Comparison of ENCODE assay signal across 9 cellular contexts in genomic region chr6:41732601-41733348, GRCh38. TPM values are rescaled to one million over a fixed set of nuclear protein-coding genes. Genes with fewer than 3 reads are reported as not detected.
DNase-seq lines count a peak whose midpoint lies in the region; ATAC-seq and TF ChIP-seq lines count a peak whose summit lies in the region.
"Had no signal": no experiment of that assay in that cellular context is flagged by ENCODE, and none has a peak within 500 bp of the region (broad histone marks: within the 10 kb centered on the region; RNA-seq: fewer than 3 reads in every experiment).

No MANE protein-coding gene starts in this region.

- H3K36me3 Mint-ChIP-seq in CD4-positive, alpha-beta memory T cell: peaks cover 0 to 6% of the 10 kb centered on the region in 2 donors
- no peaks in the 10 kb centered on the region for H3K36me3 Mint-ChIP-seq in activated T-helper 1 cell treated with anti-CD3 and anti-CD28 coated beads, Interleukin-12 subunit alpha, Interleukin-12 subunit beta, Interleukin-2, Interleukin-4 antibody, amounts not matched to agents 30 ng/mL and 10 ng/mL and 1 ng/mL, durations not matched to agents 14 hours and 24 hours and 36 hours (ENCODE audit: low read depth)

- H4K20me1 ChIP-seq in hepatocyte (ENCODE audit: insufficient read depth, poor library complexity, severe bottlenecking): no peaks in the 10 kb centered on the region

- no peaks in the 10 kb centered on the region for H3K9me3 Mint-ChIP-seq in CD4-positive, alpha-beta memory T cell
- H3K9me3 Mint-ChIP-seq in activated T-helper 1 cell treated with anti-CD3 and anti-CD28 coated beads, Interleukin-12 subunit alpha, Interleukin-12 subunit beta, Interleukin-2, Interleukin-4 antibody, amounts not matched to agents 30 ng/mL and 10 ng/mL and 1 ng/mL, durations not matched to agents 14 hours and 24 hours and 36 hours: no peaks in the 10 kb centered on the region

- peak overlapping the region; percentile 75 for H3K27ac ChIP-seq in CD4-positive, alpha-beta memory T cell (ENCODE audit: low read depth, low read length)
- H3K27ac ChIP-seq in hepatocyte: peak overlapping the region; percentile 97

- H3K79me2 ChIP-seq in hepatocyte: peaks cover 37% of the 10 kb centered on the region

- DNase-seq in CD4-positive, alpha-beta memory T cell: peak; percentile 70 to 90 (median 77)
- DNase-seq in NCI-H1417 (lab: John Stamatoyannopoulos, UW): peak in 2 of 3 experiments; percentile 74 to 85
- peak; percentile 64 for DNase-seq in activated T-helper 1 cell treated with anti-CD3 and anti-CD28 coated beads, Interleukin-12 subunit alpha, Interleukin-12 subunit beta, Interleukin-2, Interleukin-4 antibody, amounts not matched to agents 30 ng/mL and 10 ng/mL and 1 ng/mL, durations not matched to agents 14 hours and 24 hours and 36 hours (ENCODE audit: low spot score)
- peak; percentile 58 for DNase-seq in hepatocyte (ENCODE audit: low spot score)
- peak; percentile 34 for DNase-seq in stimulated activated CD4-positive, alpha-beta T cell treated with anti-CD3 and anti-CD28 coated beads, Interleukin-2, amount 100 ng/mL, for 4 hours (ENCODE audit: low read depth)
- DNase-seq in KBM-7: no peak
- DNase-seq in NCI-H774 (lab: John Stamatoyannopoulos, UW): no peak

- ATAC-seq in GM21447 (IDR thresholded peaks at IDR 0.05; ENCODE audit: unreplicated experiment): peak; percentile 36

- peaks cover 21 to 62% (median 41%) of the 10 kb centered on the region in 4 donors for H3K4me1 Mint-ChIP-seq in CD4-positive, alpha-beta memory T cell
- H3K4me1 Mint-ChIP-seq in activated T-helper 1 cell treated with anti-CD3 and anti-CD28 coated beads, Interleukin-12 subunit alpha, Interleukin-12 subunit beta, Interleukin-2, Interleukin-4 antibody, amounts not matched to agents 30 ng/mL and 10 ng/mL and 1 ng/mL, durations not matched to agents 14 hours and 24 hours and 36 hours (ENCODE audit: low read depth): peaks cover 32% of the 10 kb centered on the region

- peak overlapping the region; percentile 55 to 86 (median 69) for H3K4me3 Mint-ChIP-seq in CD4-positive, alpha-beta memory T cell
- H3K4me3 Mint-ChIP-seq in activated T-helper 1 cell treated with anti-CD3 and anti-CD28 coated beads, Interleukin-12 subunit alpha, Interleukin-12 subunit beta, Interleukin-2, Interleukin-4 antibody, amounts not matched to agents 30 ng/mL and 10 ng/mL and 1 ng/mL, durations not matched to agents 14 hours and 24 hours and 36 hours: peak overlapping the region; percentile 84

- CTCF ChIA-PET in CD4-positive, alpha-beta memory T cell (lab: Charles Lee; ENCODE audit: partially characterized antibody): interaction anchor here (1.1 to 4.0 kb wide), 5 partner anchors 27 to 312 kb away, joined by 3 to 22 read pairs (median 9); partner anchors contain the start of gene TOMM6

- no peaks in the 10 kb centered on the region for H3K27me3 Mint-ChIP-seq in CD4-positive, alpha-beta memory T cell
- no peaks in the 10 kb centered on the region for H3K27me3 Mint-ChIP-seq in activated T-helper 1 cell treated with anti-CD3 and anti-CD28 coated beads, Interleukin-12 subunit alpha, Interleukin-12 subunit beta, Interleukin-2, Interleukin-4 antibody, amounts not matched to agents 30 ng/mL and 10 ng/mL and 1 ng/mL, durations not matched to agents 14 hours and 24 hours and 36 hours (ENCODE audit: insufficient read depth)

- peak overlapping the region; percentile 85 to 97 (median 94) for H3K27ac Mint-ChIP-seq in CD4-positive, alpha-beta memory T cell
- H3K27ac Mint-ChIP-seq in activated T-helper 1 cell treated with anti-CD3 and anti-CD28 coated beads, Interleukin-12 subunit alpha, Interleukin-12 subunit beta, Interleukin-2, Interleukin-4 antibody, amounts not matched to agents 30 ng/mL and 10 ng/mL and 1 ng/mL, durations not matched to agents 14 hours and 24 hours and 36 hours: peak overlapping the region; percentile 37

- WGBS in hepatocyte (ENCODE audit: low lambda C conversion rate, missing lambda C conversion rate): 60% methylated on average over 8 of the region's 8 CpGs

- TF ChIP-seq CTCF in hepatocyte (IDR thresholded peaks at IDR 0.05; ENCODE audit: poor library complexity): no peak

- H3K4me3 ChIP-seq in CD4-positive, alpha-beta memory T cell (ENCODE audit: low read length in 2 of 2): peak overlapping the region in 1 of 2 donors; percentile 64
- H3K4me3 ChIP-seq in hepatocyte: peak overlapping the region; percentile 17

- no peaks in the 10 kb centered on the region for H3K27me3 ChIP-seq in CD4-positive, alpha-beta memory T cell (ENCODE audit: insufficient read depth, low read length)
- H3K27me3 ChIP-seq in hepatocyte: no peaks in the 10 kb centered on the region

- no peaks in the 10 kb centered on the region for H3K9me2 ChIP-seq in hepatocyte (replicated peaks; ENCODE audit: insufficient read depth)

- POLR2A ChIA-PET in CD4-positive, alpha-beta memory T cell (lab: Charles Lee; ENCODE audit: partially characterized antibody): interaction anchor here (0.9 to 4.6 kb wide), 6 partner anchors 25 to 831 kb away, joined by 3 to 43 read pairs (median 11); partner anchors contain the start of genes TAF8, TOMM6 and UBR2

- no peaks in the 10 kb centered on the region for H3K9me3 ChIP-seq in CD4-positive, alpha-beta memory T cell (ENCODE audit: control insufficient read depth in 1 of 2, low read length in 2 of 2)
- no peaks in the 10 kb centered on the region for H3K9me3 ChIP-seq in hepatocyte (ENCODE audit: low read depth)

- intact Hi-C loops in CD4-positive, alpha-beta memory T cell (cut with micrococcal nuclease): loop anchor here (10.0 kb wide), 1 partner anchor 1902 kb away; the partner anchor contains the start of gene MAD2L1BP
- intact Hi-C loops in activated T-helper 1 cell treated with anti-CD3 and anti-CD28 coated beads, Interleukin-12 subunit alpha, Interleukin-12 subunit beta, Interleukin-2, Interleukin-4 antibody, amounts not matched to agents 30 ng/mL and 10 ng/mL and 1 ng/mL, durations not matched to agents 14 hours and 24 hours and 36 hours (cut with micrococcal nuclease): loop anchor here (5.0 to 10.0 kb wide), 3 partner anchors 185 to 1902 kb away; partner anchors contain the start of genes FOXP4, MAD2L1BP, NFYA and OARD1

- no peaks in the 10 kb centered on the region for H3K36me3 ChIP-seq in CD4-positive, alpha-beta memory T cell (ENCODE audit: insufficient read depth, low read length)
- H3K36me3 ChIP-seq in hepatocyte (replicated peaks; ENCODE audit: insufficient read depth, low read depth): no peaks in the 10 kb centered on the region

- in situ Hi-C loops in KBM-7 (cut with MboI; ENCODE audit: low pct_unique_long_range_greater_than_20kb, low sequenced_read_pairs): no loop called here

- H3K4me2 ChIP-seq in hepatocyte: peak overlapping the region; percentile 95

- no peak overlapping the region for H2AFZ ChIP-seq in hepatocyte

- H3K4me1 ChIP-seq in CD4-positive, alpha-beta memory T cell (ENCODE audit: insufficient read depth, low read length): peaks cover 53% of the 10 kb centered on the region
- H3K4me1 ChIP-seq in hepatocyte (ENCODE audit: insufficient read depth): peaks cover 30% of the 10 kb centered on the region

RNA-seq across cellular contexts. Expression of gene TFEB, which starts 2.6 kb away (rescaled TPM):
- total RNA-seq in CD4-positive, alpha-beta memory T cell: 10 to 100 TPM; 12.2 to 15.7 TPM
- 10 to 100 TPM in 1 of 2 donors, 1 to 10 TPM in 1; 8.2 to 17.6 TPM for polyA plus RNA-seq in CD4-positive, alpha-beta memory T cell
- 15.6 and 17.2 TPM in 2 replicates for total RNA-seq in activated T-helper 1 cell treated with anti-CD3 and anti-CD28 coated beads, Interleukin-12 subunit alpha, Interleukin-12 subunit beta, Interleukin-2, Interleukin-4 antibody, amounts not matched to agents 30 ng/mL and 10 ng/mL and 1 ng/mL, durations not matched to agents 14 hours and 24 hours and 36 hours
- 10.1 and 14.2 TPM in 2 replicates for total RNA-seq in hepatocyte
- polyA plus RNA-seq in hepatocyte: 23.7 and 32.7 TPM in 2 replicates

RNA-seq across cellular contexts. Expression of gene PGC, which starts 14.4 kb away (rescaled TPM):
- total RNA-seq in CD4-positive, alpha-beta memory T cell: not detected
- not detected for polyA plus RNA-seq in CD4-positive, alpha-beta memory T cell
- 0.60 TPM in 1 of 2 replicates, not detected in the other for total RNA-seq in activated T-helper 1 cell treated with anti-CD3 and anti-CD28 coated beads, Interleukin-12 subunit alpha, Interleukin-12 subunit beta, Interleukin-2, Interleukin-4 antibody, amounts not matched to agents 30 ng/mL and 10 ng/mL and 1 ng/mL, durations not matched to agents 14 hours and 24 hours and 36 hours
- 114 and 128 TPM in 2 replicates for total RNA-seq in hepatocyte
- polyA plus RNA-seq in hepatocyte: 67.4 and 109 TPM in 2 replicates
- total RNA-seq: HT1080 had no signal

RNA-seq across cellular contexts. Expression of gene FRS3, which starts 46.9 kb away (rescaled TPM):
- total RNA-seq in CD4-positive, alpha-beta memory T cell: 1 to 10 TPM; 8.9 to 10.0 TPM
- polyA plus RNA-seq in CD4-positive, alpha-beta memory T cell: 1 to 10 TPM; 2.2 to 2.8 TPM
- 5.2 and 5.3 TPM in 2 replicates for total RNA-seq in activated T-helper 1 cell treated with anti-CD3 and anti-CD28 coated beads, Interleukin-12 subunit alpha, Interleukin-12 subunit beta, Interleukin-2, Interleukin-4 antibody, amounts not matched to agents 30 ng/mL and 10 ng/mL and 1 ng/mL, durations not matched to agents 14 hours and 24 hours and 36 hours
- total RNA-seq in hepatocyte: 0.84 and 1.4 TPM in 2 replicates
- 4.0 and 8.4 TPM in 2 replicates for polyA plus RNA-seq in hepatocyte

RNA-seq across cellular contexts. Expression of gene PRICKLE4, which starts 47.8 kb away (rescaled TPM):
- not detected for total RNA-seq in CD4-positive, alpha-beta memory T cell
- not detected for polyA plus RNA-seq in CD4-positive, alpha-beta memory T cell
- not detected in 2 replicates for total RNA-seq in activated T-helper 1 cell treated with anti-CD3 and anti-CD28 coated beads, Interleukin-12 subunit alpha, Interleukin-12 subunit beta, Interleukin-2, Interleukin-4 antibody, amounts not matched to agents 30 ng/mL and 10 ng/mL and 1 ng/mL, durations not matched to agents 14 hours and 24 hours and 36 hours
- 1.2 and 4.0 TPM in 2 replicates for total RNA-seq in hepatocyte
- polyA plus RNA-seq in hepatocyte: 0.80 and 1.3 TPM in 2 replicates

RNA-seq across cellular contexts. Expression of gene TOMM6, which starts 54.7 kb away (rescaled TPM):
- total RNA-seq in CD4-positive, alpha-beta memory T cell: 100 to 1,000 TPM; 118 to 126 TPM
- polyA plus RNA-seq in CD4-positive, alpha-beta memory T cell: 100 to 1,000 TPM; 301 to 353 TPM
- 334 and 338 TPM in 2 replicates for total RNA-seq in activated T-helper 1 cell treated with anti-CD3 and anti-CD28 coated beads, Interleukin-12 subunit alpha, Interleukin-12 subunit beta, Interleukin-2, Interleukin-4 antibody, amounts not matched to agents 30 ng/mL and 10 ng/mL and 1 ng/mL, durations not matched to agents 14 hours and 24 hours and 36 hours
- 127 and 197 TPM in 2 replicates for total RNA-seq in hepatocyte
- polyA plus RNA-seq in hepatocyte: 211 and 240 TPM in 2 replicates

Comparison
In these comparisons a context has a peak if more than half of its experiments do, and no peak if none do; other contexts are left out.
1. DNase-seq: peak in CD4-positive, alpha-beta memory T cell (5 of 5), NCI-H1417 (2 of 3), activated T-helper 1 cell treated with anti-CD3 and anti-CD28 coated beads, Interleukin-12 subunit alpha, Interleukin-12 subunit beta, Interleukin-2, Interleukin-4 antibody, amounts not matched to agents 30 ng/mL and 10 ng/mL and 1 ng/mL, durations not matched to agents 14 hours and 24 hours and 36 hours (single experiment), hepatocyte (single experiment) and stimulated activated CD4-positive, alpha-beta T cell treated with anti-CD3 and anti-CD28 coated beads, Interleukin-2, amount 100 ng/mL, for 4 hours (single experiment); none in KBM-7 (single experiment) and NCI-H774 (single experiment).
2. RNA of gene PGC, which starts 14.4 kb away (total RNA-seq): 114 to 128 TPM in hepatocyte; 0.60 TPM in activated T-helper 1 cell treated with anti-CD3 and anti-CD28 coated beads, Interleukin-12 subunit alpha, Interleukin-12 subunit beta, Interleukin-2, Interleukin-4 antibody, amounts not matched to agents 30 ng/mL and 10 ng/mL and 1 ng/mL, durations not matched to agents 14 hours and 24 hours and 36 hours and not detected in CD4-positive, alpha-beta memory T cell; every median in the first group is over 10 times any median in the second.